In the genomic region with DNA sequence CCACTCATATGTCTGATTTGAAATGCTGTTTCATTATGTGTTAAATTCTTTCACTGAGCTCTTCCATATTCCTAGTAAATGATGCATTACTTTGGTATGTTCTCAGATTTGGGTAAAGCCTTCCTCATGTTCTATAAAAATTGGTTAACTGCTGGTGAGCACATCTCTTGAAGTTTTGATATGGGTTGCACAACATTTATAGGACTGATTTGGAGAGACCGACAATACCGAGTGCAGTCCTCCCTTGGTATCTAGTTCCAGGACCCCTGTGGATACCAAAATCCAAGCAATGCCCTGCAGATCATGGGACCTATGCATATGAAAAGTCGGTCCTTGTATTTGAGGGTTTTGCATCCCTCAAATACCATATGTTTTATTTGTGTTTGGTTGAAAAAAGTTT, we compare ENCODE assay signal across 20 cellular contexts. TPM values are rescaled to one million over a fixed set of nuclear protein-coding genes. Genes with fewer than 3 reads are reported as not detected.
DNase-seq lines count a peak whose midpoint lies in the region; ATAC-seq, FAIRE-seq and TF ChIP-seq lines count a peak whose summit lies in the region.
"Had no signal": no experiment of that assay in that cellular context is flagged by ENCODE, and none has a peak within 500 bp of the region (broad histone marks: within the 10 kb centered on the region; RNA-seq: fewer than 3 reads in every experiment).

No MANE protein-coding gene starts in this region.

- no peak for TF ChIP-seq RAD21 in H1 (IDR thresholded peaks at IDR 0.05 in 1 of 2, conservative IDR thresholded peaks at IDR 0.05 in 1 of 2; ENCODE audit: low read depth in 2 of 2, low read length in 2 of 2)

- H3K79me2 ChIP-seq in H1 (ENCODE audit: control insufficient read depth in 1 of 2, insufficient read depth in 2 of 2, low read length in 2 of 2) = no peaks in the 10 kb centered on the region
- no peaks in the 10 kb centered on the region for H3K79me2 ChIP-seq in mesendoderm (ENCODE audit: control insufficient read depth, insufficient read depth, low read length)

- no peaks in the 10 kb centered on the region for H4K20me1 ChIP-seq in H1 (replicated peaks in 1 of 2; ENCODE audit: control insufficient read depth in 1 of 2, insufficient read depth in 2 of 2, low read length in 2 of 2)

- no peaks in the 10 kb centered on the region for H3K9me3 ChIP-seq in H1 (ENCODE audit: insufficient read depth in 2 of 2, low read depth in 1 of 2, low read length in 1 of 2)
- H3K9me3 ChIP-seq in gastrocnemius medialis = no peaks in the 10 kb centered on the region
- no peaks in the 10 kb centered on the region for H3K9me3 ChIP-seq in psoas muscle
- H3K9me3 ChIP-seq: HAP-1, pancreas, transverse colon had no signal

- H3K79me1 ChIP-seq in H1 (ENCODE audit: low read depth, low read length) (no peaks in the 10 kb centered on the region), mesendoderm (ENCODE audit: low read length) (no peaks in the 10 kb centered on the region)

- no peak for FAIRE-seq in H1 (lab: Jason Lieb, UNC)
- FAIRE-seq: K562, pancreas had no signal

- no peak overlapping the region for H3K9ac ChIP-seq in H1 (replicated peaks in 1 of 4; ENCODE audit: extremely low read depth in 1 of 4, low read depth in 3 of 4, low read length in 3 of 4)
- no peak overlapping the region for H3K9ac ChIP-seq in mesendoderm (ENCODE audit: low read length)

- CTCF ChIA-PET in H1 (lab: Charles Lee; ENCODE audit: partially characterized antibody) = no interaction called here

- H3K27ac ChIP-seq in H1 (ENCODE audit: low read depth, low read length) (no peak overlapping the region), mesendoderm (ENCODE audit: low read depth, low read length) (no peak overlapping the region), gastrocnemius medialis (no peak overlapping the region), psoas muscle (no peak overlapping the region)
- H3K27ac ChIP-seq: pancreas, transverse colon had no signal

- H2BK12ac ChIP-seq in H1 (ENCODE audit: low read depth, low read length) = no peak overlapping the region

- H2AK5ac ChIP-seq in H1 (ENCODE audit: low read depth, low read length) (no peak overlapping the region), mesendoderm (ENCODE audit: low read length) (no peak overlapping the region)

- H2BK5ac ChIP-seq in H1 (ENCODE audit: low read depth, low read length) = no peak overlapping the region
- H2BK5ac ChIP-seq in mesendoderm (ENCODE audit: low read length) = no peak overlapping the region

- H4K8ac ChIP-seq in H1 (ENCODE audit: extremely low read depth, insufficient read depth, low read length) (no peak overlapping the region), mesendoderm (ENCODE audit: low read depth, low read length) (no peak overlapping the region)

- WGBS in H1 (ENCODE audit: extremely low coverage in 1 of 2, insufficient coverage in 1 of 2, insufficient read length in 1 of 2, insufficient replicate concordance in 2 of 2, low coverage in 1 of 2, low lambda C conversion rate in 2 of 2, missing lambda C conversion rate in 1 of 2), 2 experiments = 45% methylated on average over 3 of the region's 3 CpGs; no CpG with 5 or more reads in 1 of the 2 experiments
- WGBS in mesendoderm (ENCODE audit: extremely low coverage, insufficient coverage, low lambda C conversion rate) = no CpG with 5 or more reads among the region's 3 CpGs
- WGBS in psoas muscle, 3 donors = 80 to 86% (median 83%) methylated on average over 3 of the region's 3 CpGs

- H3K56ac ChIP-seq in H1 (replicated peaks; ENCODE audit: insufficient read length, low read depth, low read length) = no peak overlapping the region
- H3K56ac ChIP-seq in mesendoderm (ENCODE audit: low read length) = no peak overlapping the region

- no peak for ATAC-seq in gastrocnemius medialis
- ATAC-seq in HG02852 (IDR thresholded peaks at IDR 0.05; ENCODE audit: unreplicated experiment) = no peak
- ATAC-seq in psoas muscle = no peak
- ATAC-seq: activated CD4-positive, alpha-beta T cell treated with anti-CD3 and anti-CD28 coated beads for 36 hours; K562; pancreas; sciatic nerve; stimulated activated naive CD8-positive, alpha-beta T cell treated with anti-CD3 and anti-CD28 coated beads, Interleukin-15, amount 100 ng/mL, for 72 hours had no signal

- H4K91ac ChIP-seq in H1 (replicated peaks; ENCODE audit: insufficient read length, low read length) = no peak overlapping the region

- POLR2A ChIA-PET in H1 (lab: Charles Lee; ENCODE audit: partially characterized antibody) = no interaction called here

- H4K5ac ChIP-seq in H1 (ENCODE audit: insufficient read length, low read depth, low read length) = no peak overlapping the region
- H4K5ac ChIP-seq in mesendoderm (ENCODE audit: low read length) = no peak overlapping the region

- H2BK20ac ChIP-seq in H1 (ENCODE audit: low read length) = no peak overlapping the region

- H3K18ac ChIP-seq in H1 (ENCODE audit: extremely low read depth, low read length) = no peak overlapping the region
- H3K18ac ChIP-seq in mesendoderm (ENCODE audit: low read length) = no peak overlapping the region

- no peaks in the 10 kb centered on the region for H3K27me3 ChIP-seq in H1 (replicated peaks in 1 of 4; ENCODE audit: control insufficient read depth in 3 of 4, extremely low read depth in 1 of 4, insufficient read depth in 3 of 4, low read length in 3 of 4)
- no peaks in the 10 kb centered on the region for H3K27me3 ChIP-seq in mesendoderm (ENCODE audit: insufficient read depth, low read length, poor library complexity)
- no peaks in the 10 kb centered on the region for H3K27me3 ChIP-seq in gastrocnemius medialis
- H3K27me3 ChIP-seq in psoas muscle (ENCODE audit: insufficient read depth in 3 of 3, low read length in 2 of 3) = no peaks in the 10 kb centered on the region
- H3K27me3 ChIP-seq: pancreas, transverse colon had no signal

- H3K23me2 ChIP-seq in H1 (ENCODE audit: low read depth, low read length) = no peaks in the 10 kb centered on the region

- H3K4me1 ChIP-seq in H1 (replicated peaks in 1 of 4; ENCODE audit: control insufficient read depth in 3 of 4, insufficient read depth in 4 of 4, low read length in 3 of 4) = peaks cover 3 to 13% (median 4%) of the 10 kb centered on the region in 4 experiments
- H3K4me1 ChIP-seq in mesendoderm (ENCODE audit: control insufficient read depth, low read depth, low read length) = no peaks in the 10 kb centered on the region
- H3K4me1 ChIP-seq in gastrocnemius medialis = no peaks in the 10 kb centered on the region
- H3K4me1 ChIP-seq in psoas muscle = no peaks in the 10 kb centered on the region
- H3K4me1 ChIP-seq: HAP-1, pancreas, transverse colon had no signal

- in situ Hi-C loops in gastrocnemius medialis (cut with MboI; ENCODE audit: low sequenced_read_pairs in 4 of 4) = no loop called here

- no peak overlapping the region for H3K14ac ChIP-seq in H1 (ENCODE audit: insufficient read length)

- TF ChIP-seq POLR2A in H1 (IDR thresholded peaks at IDR 0.05; ENCODE audit: control extremely low read depth in 1 of 2, low read depth in 2 of 2, low read length in 2 of 2) (no peak), gastrocnemius medialis (IDR thresholded peaks at IDR 0.05) (no peak)

- DNase-seq in GM03348 (ENCODE audit: low spot score) = peak; percentile 28
- peak; percentile 31 for DNase-seq in M059J (ENCODE audit: low read depth)
- DNase-seq in H1 (ENCODE audit: low read depth in 1 of 2, low spot score in 2 of 2) = no peak
- DNase-seq in mesendoderm = peak; percentile 44
- DNase-seq in gastrocnemius medialis = no peak
- no peak for DNase-seq in iPS-NIHi7 (ENCODE audit: extremely low spot score)
- no peak for DNase-seq in psoas muscle
- DNase-seq: activated CD4-positive, alpha-beta T cell treated with anti-CD3 and anti-CD28 coated beads for 36 hours; AML-193; NCI-H2029; NCI-H446; pancreas; stimulated activated CD4-positive, alpha-beta T cell treated with anti-CD3 and anti-CD28 coated beads, Interleukin-2, amount 100 ng/mL, for 24 hours; stimulated activated naive CD8-positive, alpha-beta T cell treated with anti-CD3 and anti-CD28 coated beads, Interleukin-15, amount 100 ng/mL, for 72 hours; transverse colon had no signal

- intact Hi-C loops in gastrocnemius medialis (cut with DNase I; ENCODE audit: low total_unique reads) (no loop called here), psoas muscle (cut with DNase I) (no loop called here)

- H2BK120ac ChIP-seq in H1 (replicated peaks; ENCODE audit: low read depth, low read length) = no peak overlapping the region
- no peak overlapping the region for H2BK120ac ChIP-seq in mesendoderm (ENCODE audit: low read depth, low read length)

- no peak overlapping the region for H2AFZ ChIP-seq in H1 (ENCODE audit: low read length)

- H3K4me2 ChIP-seq in H1 (ENCODE audit: insufficient read depth in 1 of 2, low read depth in 2 of 2, low read length in 2 of 2) (0 out of 4 replicates have a peak overlapping the region, but pooled peaks of 1 of the 2 experiments have one; percentile 12), mesendoderm (ENCODE audit: low read length) (no peak overlapping the region)

- TF ChIP-seq EP300 in H1 (IDR thresholded peaks at IDR 0.05; ENCODE audit: borderline replicate concordance in 1 of 2, low read depth in 2 of 2, low read length in 2 of 2) = no peak

- H3K4me3 ChIP-seq in H1 (ENCODE audit: extremely low read depth in 1 of 4, insufficient read depth in 2 of 4, low read depth in 3 of 4, low read length in 4 of 4) = peak overlapping the region in 1 of 4 experiments; percentile 19; a peak in 1 of 8 replicates
- H3K4me3 ChIP-seq in mesendoderm (ENCODE audit: low read length) = no peak overlapping the region
- no peak overlapping the region for H3K4me3 ChIP-seq in gastrocnemius medialis
- no peak overlapping the region for H3K4me3 ChIP-seq in psoas muscle
- H3K4me3 ChIP-seq: HAP-1, K562, pancreas, transverse colon had no signal

- no peak for TF ChIP-seq CTCF in H1 (IDR thresholded peaks at IDR 0.05; ENCODE audit: control extremely low read depth in 1 of 3, insufficient read depth in 1 of 3, low read depth in 1 of 3, low read length in 3 of 3)
- no peak for TF ChIP-seq CTCF in gastrocnemius medialis (IDR thresholded peaks at IDR 0.05 in 4 of 5, conservative IDR thresholded peaks at IDR 0.05 in 1 of 5)
- TF ChIP-seq CTCF in psoas muscle (IDR thresholded peaks at IDR 0.05) = no peak

- H3K4ac ChIP-seq in H1 (replicated peaks; ENCODE audit: insufficient read length, low read depth, low read length) (no peak overlapping the region), mesendoderm (ENCODE audit: low read depth, low read length) (no peak overlapping the region)

- H3K36me3 ChIP-seq in H1 (ENCODE audit: control insufficient read depth in 2 of 4, insufficient read depth in 4 of 4, low read length in 3 of 4) (peaks cover 0 to 22% (median 3%) of the 10 kb centered on the region in 4 experiments; a peak in 4 of 8 replicates), mesendoderm (ENCODE audit: control insufficient read depth, insufficient read depth, low read length) (peaks cover 2% of the 10 kb centered on the region), gastrocnemius medialis (peaks cover 0 to 27% of the 10 kb centered on the region in 2 donors), psoas muscle (ENCODE audit: insufficient read depth in 1 of 2, low read depth in 1 of 2) (peaks cover 0 to 42% of the 10 kb centered on the region in 2 donors)

- no peak overlapping the region for H3K23ac ChIP-seq in H1 (ENCODE audit: insufficient read length)
- no peak overlapping the region for H3K23ac ChIP-seq in mesendoderm (ENCODE audit: low read length)

- no peak overlapping the region for H2BK15ac ChIP-seq in H1 (ENCODE audit: low read length)
- H2BK15ac ChIP-seq in mesendoderm (replicated peaks; ENCODE audit: low read depth) = no peak overlapping the region

RNA-seq across cellular contexts. Expression of gene WDR36, which starts 37.8 kb away (rescaled TPM):
- total RNA-seq in M059J (2014; rRNA removed; shearing (Covaris generic)) = 25.3 and 39.0 TPM in 2 replicates
- 41.8 and 43.7 TPM in 2 replicates for total RNA-seq in H1 (2021; fragmentation: NEBNext Ultra II Directional; extraction: Animal tissue kit (Norgen Biotek cat#: 25700))
- 6.9 and 9.3 TPM in 2 replicates for polyA plus RNA-seq in H1 (2011; rRNA removed)
- polyA plus RNA-seq in H1 (2011; cell fraction: cytosol; rRNA removed) = 10.6 TPM
- polyA plus RNA-seq in H1 (2011; cell fraction: nucleus; rRNA removed) = 12.9 TPM
- polyA plus RNA-seq in H1 (2012, experiment 1 of 2) = 9.9 to 24.1 TPM (median 13.2 TPM) in 4 replicates
- 1.1 TPM for polyA plus RNA-seq in H1 (2012, experiment 2 of 2)
- polyA plus RNA-seq in H1 (2013, experiment 1 of 2) = 19.2 TPM
- 18.7 TPM for polyA plus RNA-seq in H1 (2013, experiment 2 of 2)
- polyA minus RNA-seq in H1 (2011; rRNA and poly(A)+ RNA removed) = 47.0 and 59.6 TPM in 2 replicates
- polyA minus RNA-seq in H1 (2011; cell fraction: cytosol; rRNA and poly(A)+ RNA removed) = 28.5 TPM
- 107 TPM for polyA minus RNA-seq in H1 (2011; cell fraction: nucleus; rRNA and poly(A)+ RNA removed)
- polyA plus RNA-seq in mesendoderm (2013, experiment 1 of 2) = 21.8 TPM
- 20.8 TPM for polyA plus RNA-seq in mesendoderm (2013, experiment 2 of 2)
- total RNA-seq in gastrocnemius medialis = 10 to 100 TPM; 13.6 to 28.2 (median 22.3) TPM
- total RNA-seq in psoas muscle = 10 to 100 TPM; 13.2 to 22.0 (median 20.1) TPM
- 10 to 100 TPM in 2 of 3 donors, 1 to 10 TPM in 1; 6.2 to 10.6 (median 10.4) TPM for polyA plus RNA-seq in psoas muscle

RNA-seq across cellular contexts. Expression of gene TSLP, which starts 58.4 kb away (rescaled TPM):
- total RNA-seq in M059J (2014; rRNA removed; shearing (Covaris generic)) = 0.59 and 0.79 TPM in 2 replicates
- 1.3 and 1.9 TPM in 2 replicates for total RNA-seq in H1 (2021; fragmentation: NEBNext Ultra II Directional; extraction: Animal tissue kit (Norgen Biotek cat#: 25700))
- polyA plus RNA-seq in H1 (2011; rRNA removed) (0.31 and 0.39 TPM in 2 replicates), psoas muscle (1 to 10 TPM in 2 of 3 donors, under 1 TPM in 1; 0.61 to 2.4 (median 1.6) TPM)
- 0.53 TPM for polyA plus RNA-seq in H1 (2011; cell fraction: cytosol; rRNA removed)
- 0.26 TPM for polyA plus RNA-seq in H1 (2011; cell fraction: nucleus; rRNA removed)
- polyA plus RNA-seq in H1 (2012, experiment 1 of 2) = 0.61 to 1.00 TPM (median 0.87 TPM) in 4 replicates
- polyA plus RNA-seq in H1 (2012, experiment 2 of 2) = 0.56 TPM
- 1.7 TPM for polyA plus RNA-seq in H1 (2013, experiment 1 of 2)
- 1.9 TPM for polyA plus RNA-seq in H1 (2013, experiment 2 of 2)
- 0.54 and 0.59 TPM in 2 replicates for polyA minus RNA-seq in H1 (2011; rRNA and poly(A)+ RNA removed)
- 0.73 TPM for polyA minus RNA-seq in H1 (2011; cell fraction: cytosol; rRNA and poly(A)+ RNA removed)
- polyA minus RNA-seq in H1 (2011; cell fraction: nucleus; rRNA and poly(A)+ RNA removed) = 1.3 TPM
- polyA plus RNA-seq in mesendoderm (2013, experiment 1 of 2) = 1.1 TPM
- polyA plus RNA-seq in mesendoderm (2013, experiment 2 of 2) = 1.1 TPM
- total RNA-seq in gastrocnemius medialis (under 1 TPM in 2 of 4 donors, not detected in 2; 0.36 to 0.58 TPM), psoas muscle (1 to 10 TPM in 1 of 4 donors, under 1 TPM in 3; 0.42 to 1.1 (median 0.78) TPM)
- total RNA-seq: RPMI7951 had no signal

Comparison
In these comparisons a context has a peak if more than half of its experiments do, and no peak if none do; other contexts are left out.
1. DNase-seq: peak in GM03348 (single experiment), M059J (single experiment) and mesendoderm (single experiment); none in H1 (0 of 2), gastrocnemius medialis (0 of 2), iPS-NIHi7 (single experiment) and psoas muscle (0 of 2).